16 cellular contexts compared by ENCODE assay signal in genomic region chr2:134581877-134582546, GRCh38.
DNase-seq lines count a peak whose midpoint lies in the region; ATAC-seq, FAIRE-seq and TF ChIP-seq lines count a peak whose summit lies in the region.
"Had no signal": no experiment of that assay in that cellular context is flagged by ENCODE, and none has a peak within 500 bp of the region (broad histone marks: within the 10 kb centered on the region; RNA-seq: fewer than 3 reads in every experiment).

No MANE protein-coding gene starts in this region.

- H3K36me3 ChIP-seq in vagina = no peaks in the 10 kb centered on the region
- H3K36me3 ChIP-seq: BLaER1 treated with 17β-estradiol and CSF1 and Interleukin-3, amounts not matched to agents 10 nM and 100 nM; neutrophil; spleen had no signal

- in situ Hi-C loops in GM13976 (cut with MboI; ENCODE audit: low sequenced_read_pairs, unreplicated experiment) = no loop called here

- H3K4me3 Mint-ChIP-seq in T-helper 17 cell = no peak overlapping the region

- H3K27ac Mint-ChIP-seq in T-helper 17 cell = peak overlapping the region; percentile 64

- H3K4me1 Mint-ChIP-seq in T-helper 17 cell = peaks cover 11% of the 10 kb centered on the region

- no peaks in the 10 kb centered on the region for H3K27me3 ChIP-seq in vagina
- H3K27me3 ChIP-seq: BLaER1 treated with 17β-estradiol and CSF1 and Interleukin-3, amounts not matched to agents 10 nM and 100 nM; neutrophil; spleen had no signal

- TF ChIP-seq CTCF in GM13976 (IDR thresholded peaks at IDR 0.05; ENCODE audit: borderline replicate concordance, control extremely low read depth, extremely low read depth, insufficient read depth, missing control alignments) (no peak), vagina (IDR thresholded peaks at IDR 0.05) (no peak)

- no peak overlapping the region for H3K27ac ChIP-seq in vagina
- H3K27ac ChIP-seq: BLaER1 treated with 17β-estradiol and CSF1 and Interleukin-3, amounts not matched to agents 10 nM and 100 nM; neutrophil had no signal

- no peak for TF ChIP-seq POLR2A in vagina (IDR thresholded peaks at IDR 0.05)

- FAIRE-seq in HTR-8/SVneo (lab: Jason Lieb, UNC) = no peak
- FAIRE-seq: H54 had no signal

- H3K36me3 Mint-ChIP-seq in T-helper 17 cell (ENCODE audit: low read depth) = no peaks in the 10 kb centered on the region

- peak; percentile 81 for ATAC-seq in GM19395 (IDR thresholded peaks at IDR 0.05; ENCODE audit: unreplicated experiment)
- peak; percentile 83 for ATAC-seq in HG02885 (IDR thresholded peaks at IDR 0.05; ENCODE audit: poor library complexity, unreplicated experiment)
- ATAC-seq in T-helper 17 cell = no peak

- no peak overlapping the region for H3K4me3 ChIP-seq in vagina
- H3K4me3 ChIP-seq: BLaER1 treated with 17β-estradiol and CSF1 and Interleukin-3, amounts not matched to agents 10 nM and 100 nM; spleen had no signal

- intact Hi-C loops in vagina (cut with DNase I) = no loop called here

- H3K4me1 ChIP-seq in vagina = no peaks in the 10 kb centered on the region

- H3K9me3 ChIP-seq in T-helper 17 cell (ENCODE audit: control insufficient read depth, low read length, poor library complexity, severe bottlenecking) (no peaks in the 10 kb centered on the region), vagina (no peaks in the 10 kb centered on the region)
- H3K9me3 ChIP-seq: BLaER1 treated with 17β-estradiol and CSF1 and Interleukin-3, amounts not matched to agents 10 nM and 100 nM; neutrophil; spleen had no signal

- H3K27me3 Mint-ChIP-seq in T-helper 17 cell = peaks cover 7% of the 10 kb centered on the region

- DNase-seq in GM13976 (ENCODE audit: low spot score) (peak; percentile 41), T-helper 17 cell (no peak), middle frontal gyrus (ENCODE audit: extremely low spot score, low spot score) (no peak), vagina (ENCODE audit: extremely low spot score in 2 of 2) (no peak), HTR-8/SVneo (ENCODE audit: insufficient read length, low spot score) (no peak), NCI-H187 treated with DMSO at 0.1 percent for 48 hours (lab: John Stamatoyannopoulos, UW) (no peak)
- DNase-seq: amygdala; foreskin melanocyte; NCI-H146; spleen; stimulated activated CD8-positive, alpha-beta memory T cell treated with anti-CD3 and anti-CD28 coated beads, Interleukin-4, amount 100 ng/mL, for 48 hours had no signal
